In genomic region chr1:201737350-201738060, GRCh38 we compare ENCODE assay signal across 10 cellular contexts.
DNase-seq lines count a peak whose midpoint lies in the region; ATAC-seq and TF ChIP-seq lines count a peak whose summit lies in the region.
"Had no signal": no experiment of that assay in that cellular context is flagged by ENCODE, and none has a peak within 500 bp of the region (broad histone marks: within the 10 kb centered on the region; RNA-seq: fewer than 3 reads in every experiment).

No MANE protein-coding gene starts in this region.

- H3K9me3 Mint-ChIP-seq in MCF 10A (ENCODE audit: unreplicated experiment) (no peaks in the 10 kb centered on the region), CD14-positive monocyte (peaks cover 0 to 2% (median 0%) of the 10 kb centered on the region in 7 donors), Caco-2 (ENCODE audit: unreplicated experiment) (no peaks in the 10 kb centered on the region)
- peaks cover 0 to 2% (median 0%) of the 10 kb centered on the region in 11 donors for H3K9me3 Mint-ChIP-seq in naive thymus-derived CD4-positive, alpha-beta T cell
- no peaks in the 10 kb centered on the region for H3K9me3 Mint-ChIP-seq in natural killer cell treated with Interleukin-12 subunit alpha and Interleukin-12 subunit beta and Interleukin-15 and Interleukin-18, amount 100 ng/mL, for 72 hours

- peaks cover 43% of the 10 kb centered on the region for H3K4me1 Mint-ChIP-seq in MCF 10A (ENCODE audit: insufficient read depth, unreplicated experiment)
- peaks cover 5 to 30% (median 19%) of the 10 kb centered on the region in 7 donors for H3K4me1 Mint-ChIP-seq in naive thymus-derived CD4-positive, alpha-beta T cell
- peaks cover 44% of the 10 kb centered on the region for H3K4me1 Mint-ChIP-seq in CD14-positive monocyte
- peaks cover 0 to 7% of the 10 kb centered on the region in 2 donors for H3K4me1 Mint-ChIP-seq in natural killer cell treated with Interleukin-12 subunit alpha and Interleukin-12 subunit beta and Interleukin-15 and Interleukin-18, amount 100 ng/mL, for 72 hours (ENCODE audit: low read depth in 2 of 2)
- no peaks in the 10 kb centered on the region for H3K4me1 Mint-ChIP-seq in Caco-2 (ENCODE audit: low read depth, unreplicated experiment)

- intact Hi-C loops in breast epithelium (cut with DNase I; ENCODE audit: low total_unique reads) = no loop called here
- intact Hi-C loops in MCF 10A (cut with micrococcal nuclease) = no loop called here
- intact Hi-C loops in naive thymus-derived CD4-positive, alpha-beta T cell (cut with micrococcal nuclease) = no loop called here
- intact Hi-C loops in CD14-positive monocyte (cut with micrococcal nuclease) = no loop called here
- intact Hi-C loops in Caco-2 (cut with micrococcal nuclease; ENCODE audit: unreplicated experiment) = no loop called here

- CTCF ChIA-PET in MCF 10A (lab: Yijun Ruan, JAX) (interaction anchor here (0.7 to 19.7 kb wide), 7 partner anchors 8 to 398 kb away, joined by 3 to 332 read pairs (median 3); no protein-coding TSS in a partner anchor), Caco-2 (lab: Charles Lee) (interaction anchor here (0.6 to 1.9 kb wide), 3 partner anchors 28 to 398 kb away, joined by 3 to 5 read pairs (median 4); no protein-coding TSS in a partner anchor)
- CTCF ChIA-PET in naive thymus-derived CD4-positive, alpha-beta T cell (lab: Charles Lee) = no interaction called here

- H3K4me1 ChIP-seq in breast epithelium (peaks cover 2% of the 10 kb centered on the region in 2 donors), Caco-2 (0 out of 2 replicates have a peak, but pooled peaks cover 4% of the 10 kb centered on the region)
- no peaks in the 10 kb centered on the region for H3K4me1 ChIP-seq in naive thymus-derived CD4-positive, alpha-beta T cell (ENCODE audit: control insufficient read depth in 2 of 2, insufficient read depth in 2 of 2, low read length in 2 of 2)

- H3K4me3 ChIP-seq in breast epithelium (no peak overlapping the region), fibroblast of pulmonary artery (replicated peaks; ENCODE audit: low read depth, low read length) (no peak overlapping the region), Caco-2 (ENCODE audit: low read depth, low read length) (no peak overlapping the region)
- H3K4me3 ChIP-seq in naive thymus-derived CD4-positive, alpha-beta T cell (ENCODE audit: low read length) = no peak overlapping the region
- H3K4me3 ChIP-seq: adrenal gland, K562 had no signal

- TF ChIP-seq CTCF in breast epithelium (IDR thresholded peaks at IDR 0.05) = no peak
- TF ChIP-seq CTCF in MCF 10A (IDR thresholded peaks at IDR 0.05; ENCODE audit: unreplicated experiment) = no peak
- TF ChIP-seq CTCF in fibroblast of pulmonary artery (IDR thresholded peaks at IDR 0.05; ENCODE audit: low read length, missing control alignments) = no peak
- no peak for TF ChIP-seq CTCF in CD14-positive monocyte (IDR thresholded peaks at IDR 0.05)
- TF ChIP-seq CTCF in Caco-2 (IDR thresholded peaks at IDR 0.05; ENCODE audit: insufficient read depth in 1 of 2, low read depth in 1 of 2, low read length in 1 of 2, severe bottlenecking in 1 of 2, unreplicated experiment in 1 of 2) = no peak

- H3K27ac ChIP-seq in breast epithelium = peak overlapping the region; percentile 57 to 84
- no peak overlapping the region for H3K27ac ChIP-seq in naive thymus-derived CD4-positive, alpha-beta T cell (ENCODE audit: low read depth, low read length)

- H3K4me3 Mint-ChIP-seq in MCF 10A (ENCODE audit: unreplicated experiment) (no peak overlapping the region), CD14-positive monocyte (no peak overlapping the region), Caco-2 (ENCODE audit: unreplicated experiment) (no peak overlapping the region)
- peak overlapping the region in 7 of 10 donors; percentile 12 to 79 (median 52) for H3K4me3 Mint-ChIP-seq in naive thymus-derived CD4-positive, alpha-beta T cell
- H3K4me3 Mint-ChIP-seq in natural killer cell treated with Interleukin-12 subunit alpha and Interleukin-12 subunit beta and Interleukin-15 and Interleukin-18, amount 100 ng/mL, for 72 hours = no peak overlapping the region

- H3K36me3 ChIP-seq in breast epithelium = no peaks in the 10 kb centered on the region
- H3K36me3 ChIP-seq in naive thymus-derived CD4-positive, alpha-beta T cell (ENCODE audit: control insufficient read depth in 2 of 3, insufficient read depth in 3 of 3, low read length in 3 of 3) = peaks cover 0 to 7% (median 0%) of the 10 kb centered on the region in 3 experiments
- H3K36me3 ChIP-seq in Caco-2 (ENCODE audit: control insufficient read depth, insufficient read depth, low read length) = no peaks in the 10 kb centered on the region
- H3K36me3 ChIP-seq: adrenal gland had no signal

- no TSS peak for BruUV-seq in MCF 10A (replicated peaks; lab: Mats Ljungman, UMichigan)
- no TSS peak for BruUV-seq in Caco-2 (replicated peaks; lab: Mats Ljungman, UMichigan)

- ATAC-seq in naive thymus-derived CD4-positive, alpha-beta T cell = no peak
- no peak for ATAC-seq in natural killer cell treated with Interleukin-12 subunit alpha and Interleukin-12 subunit beta and Interleukin-15 and Interleukin-18, amount 100 ng/mL, for 72 hours
- ATAC-seq: K562 had no signal

- H3K27ac Mint-ChIP-seq in MCF 10A (ENCODE audit: low read depth, unreplicated experiment) (no peak overlapping the region), CD14-positive monocyte (no peak overlapping the region), Caco-2 (ENCODE audit: unreplicated experiment) (no peak overlapping the region)
- H3K27ac Mint-ChIP-seq in naive thymus-derived CD4-positive, alpha-beta T cell = peak overlapping the region in 1 of 9 donors; percentile 33
- no peak overlapping the region for H3K27ac Mint-ChIP-seq in natural killer cell treated with Interleukin-12 subunit alpha and Interleukin-12 subunit beta and Interleukin-15 and Interleukin-18, amount 100 ng/mL, for 72 hours

- POLR2A ChIA-PET in MCF 10A (lab: Yijun Ruan, JAX) = interaction anchor here (0.6 to 10.6 kb wide), 7 partner anchors 9 to 449 kb away, joined by 3 to 163 read pairs (median 4); no protein-coding TSS in a partner anchor
- POLR2A ChIA-PET in naive thymus-derived CD4-positive, alpha-beta T cell (lab: Charles Lee) = no interaction called here
- POLR2A ChIA-PET in Caco-2 (lab: Charles Lee) = no interaction called here

- H3K27me3 ChIP-seq in breast epithelium (no peaks in the 10 kb centered on the region), Caco-2 (replicated peaks; ENCODE audit: control insufficient read depth, insufficient read depth, low read length) (no peaks in the 10 kb centered on the region; the same call in 1 of the 2 replicates)
- H3K27me3 ChIP-seq in naive thymus-derived CD4-positive, alpha-beta T cell (ENCODE audit: control insufficient read depth in 2 of 2, insufficient read depth in 2 of 2, low read length in 2 of 2) = peaks cover 0 to 8% of the 10 kb centered on the region in 2 donors
- H3K27me3 ChIP-seq: adrenal gland had no signal

- no peak for TF ChIP-seq POLR2A in breast epithelium (IDR thresholded peaks at IDR 0.05)

- no peaks in the 10 kb centered on the region for H3K9me3 ChIP-seq in breast epithelium
- H3K9me3 ChIP-seq in naive thymus-derived CD4-positive, alpha-beta T cell (ENCODE audit: control insufficient read depth in 2 of 3, low read length in 3 of 3) = no peaks in the 10 kb centered on the region
- no peaks in the 10 kb centered on the region for H3K9me3 ChIP-seq in Caco-2
- H3K9me3 ChIP-seq: adrenal gland had no signal

- DNase-seq in breast epithelium (ENCODE audit: low spot score in 2 of 2) = no peak
- no peak for DNase-seq in MCF 10A (ENCODE audit: unreplicated experiment)
- peak; percentile 80 for DNase-seq in fibroblast of pulmonary artery (ENCODE audit: low read depth)
- DNase-seq in naive thymus-derived CD4-positive, alpha-beta T cell = no peak
- DNase-seq in CD14-positive monocyte (ENCODE audit: low spot score) = no peak
- DNase-seq in natural killer cell treated with Interleukin-12 subunit alpha and Interleukin-12 subunit beta and Interleukin-15 and Interleukin-18, amount 100 ng/mL, for 72 hours (ENCODE audit: low spot score) = no peak
- no peak for DNase-seq in Caco-2
- no peak for DNase-seq in NCI-H146 treated with DMSO at 0.1 percent for 48 hours (lab: John Stamatoyannopoulos, UW; ENCODE audit: unreplicated experiment)

- H3K36me3 Mint-ChIP-seq in MCF 10A (ENCODE audit: insufficient read depth, unreplicated experiment) (peaks cover 16% of the 10 kb centered on the region), CD14-positive monocyte (peaks cover 0 to 4% of the 10 kb centered on the region in 2 donors), Caco-2 (ENCODE audit: insufficient read depth, unreplicated experiment) (no peaks in the 10 kb centered on the region)
- no peaks in the 10 kb centered on the region for H3K36me3 Mint-ChIP-seq in naive thymus-derived CD4-positive, alpha-beta T cell
- H3K36me3 Mint-ChIP-seq in natural killer cell treated with Interleukin-12 subunit alpha and Interleukin-12 subunit beta and Interleukin-15 and Interleukin-18, amount 100 ng/mL, for 72 hours = no peaks in the 10 kb centered on the region

- H3K27me3 Mint-ChIP-seq in MCF 10A (ENCODE audit: insufficient read depth, unreplicated experiment) (no peaks in the 10 kb centered on the region), CD14-positive monocyte (ENCODE audit: low read depth in 3 of 3) (peaks cover 15 to 25% (median 21%) of the 10 kb centered on the region in 3 donors), Caco-2 (ENCODE audit: insufficient read depth, unreplicated experiment) (peaks cover 12% of the 10 kb centered on the region)
- peaks cover 0 to 55% (median 4%) of the 10 kb centered on the region in 5 donors for H3K27me3 Mint-ChIP-seq in naive thymus-derived CD4-positive, alpha-beta T cell
- H3K27me3 Mint-ChIP-seq in natural killer cell treated with Interleukin-12 subunit alpha and Interleukin-12 subunit beta and Interleukin-15 and Interleukin-18, amount 100 ng/mL, for 72 hours = peaks cover 28 to 37% of the 10 kb centered on the region in 2 donors

Comparison
In these comparisons a context has a peak if more than half of its experiments do, and no peak if none do; other contexts are left out.
1. H3K4me3 Mint-ChIP-seq: peak in naive thymus-derived CD4-positive, alpha-beta T cell (7 of 10); none in MCF 10A (single experiment), CD14-positive monocyte (0 of 2), natural killer cell treated with Interleukin-12 subunit alpha and Interleukin-12 subunit beta and Interleukin-15 and Interleukin-18, amount 100 ng/mL, for 72 hours (single experiment) and Caco-2 (single experiment).